ENCODE assay signal across 8 cellular contexts in genomic region chr15:99719096-99719541, GRCh38. TPM values are rescaled to one million over a fixed set of nuclear protein-coding genes. Genes with fewer than 3 reads are reported as not detected.
DNase-seq lines count a peak whose midpoint lies in the region; ATAC-seq and TF ChIP-seq lines count a peak whose summit lies in the region.

No MANE protein-coding gene starts in this region.

- ATAC-seq in GM21423 (IDR thresholded peaks at IDR 0.05; ENCODE audit: unreplicated experiment) (peak; percentile 79), HG03521 (IDR thresholded peaks at IDR 0.05; ENCODE audit: unreplicated experiment) (peak; percentile 74), body of pancreas (no peak)

- peak overlapping the region; percentile 54; the same call in 1 of the 2 replicates for H3K4me3 ChIP-seq in GM08714 (ENCODE audit: low read length)
- H3K4me3 ChIP-seq in choroid plexus epithelial cell (ENCODE audit: low read depth, low read length) = no peak overlapping the region
- H3K4me3 ChIP-seq in body of pancreas = no peak overlapping the region

- H3K36me3 ChIP-seq in body of pancreas (replicated peaks in 1 of 2; ENCODE audit: insufficient read depth in 1 of 2, low read depth in 2 of 2) = no peaks in the 10 kb centered on the region

- intact Hi-C loops in body of pancreas (cut with DNase I) = loop anchor here (10.0 kb wide), 1 partner anchor 454 kb away; no protein-coding TSS in a partner anchor

- H3K27me3 ChIP-seq in body of pancreas = no peaks in the 10 kb centered on the region

- H3K4me1 ChIP-seq in body of pancreas = peaks cover 11% of the 10 kb centered on the region

- H3K27ac ChIP-seq in body of pancreas = no peak overlapping the region

- 80 to 87% methylated on average over 5 of the region's 5 CpGs for WGBS in body of pancreas, 2 donors

- no peak for TF ChIP-seq CTCF in choroid plexus epithelial cell (conservative IDR thresholded peaks at IDR 0.05; ENCODE audit: low read depth, low read length)
- no peak for TF ChIP-seq CTCF in body of pancreas (IDR thresholded peaks at IDR 0.05)

- TF ChIP-seq POLR2A in body of pancreas (IDR thresholded peaks at IDR 0.05) = no peak

- DNase-seq in choroid plexus epithelial cell (ENCODE audit: low read depth) (peak; percentile 94), DMS 273 (lab: John Stamatoyannopoulos, UW; ENCODE audit: unreplicated experiment) (no peak), T1000 (lab: John Stamatoyannopoulos, UW) (no peak), body of pancreas (no peak), NCI-H1105 (lab: John Stamatoyannopoulos, UW) (no peak)

- H3K9me3 ChIP-seq in body of pancreas = no peaks in the 10 kb centered on the region

RNA-seq across cellular contexts. Expression of gene LYSMD4, which starts 14.1 kb away (rescaled TPM):
- 10 to 100 TPM in 1 of 2 donors, under 1 TPM in 1; 0.66 to 12.5 TPM for total RNA-seq in body of pancreas
